ENCODE assay signal across 20 cellular contexts in the genomic region with DNA sequence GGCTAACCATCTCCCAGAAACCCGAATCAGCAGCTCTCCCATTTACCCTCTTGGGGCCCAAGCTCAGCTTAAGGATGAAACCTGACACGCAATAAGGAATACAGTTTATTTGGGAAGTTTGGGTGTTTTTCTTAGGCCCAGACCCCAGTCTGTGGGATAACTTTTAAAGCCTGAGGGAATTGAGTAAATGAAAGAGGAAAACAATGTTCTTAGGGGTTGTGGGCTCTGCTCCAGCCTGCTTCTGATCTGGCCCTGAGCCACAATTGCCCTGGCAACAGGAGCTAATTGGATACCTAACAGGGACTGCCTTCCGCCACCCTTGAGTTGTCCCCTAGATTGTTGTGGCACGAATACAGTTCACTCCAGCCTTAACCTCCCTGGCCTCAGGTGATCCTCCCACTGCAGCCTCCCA. TPM values are rescaled to one million over a fixed set of nuclear protein-coding genes. Genes with fewer than 3 reads are reported as not detected.
A peak's percentile ranks its signal among the peaks of the same experiment; 100 is the strongest.
DNase-seq lines count a peak whose midpoint lies in the region; ATAC-seq and TF ChIP-seq lines count a peak whose summit lies in the region.
"Had no signal": no experiment of that assay in that cellular context is flagged by ENCODE, and none has a peak within 500 bp of the region (broad histone marks: within the 10 kb centered on the region; RNA-seq: fewer than 3 reads in every experiment).

No MANE protein-coding gene starts in this region.

- H3K9me3 Mint-ChIP-seq in activated CD4-positive, alpha-beta T cell treated with anti-CD3 and anti-CD28 coated beads for 36 hours (ENCODE audit: low read depth), result no peaks in the 10 kb centered on the region
- H3K9me3 Mint-ChIP-seq: stimulated activated naive CD8-positive, alpha-beta T cell treated with anti-CD3 and anti-CD28 coated beads, Interleukin-15, amount 100 ng/mL, for 72 hours had no signal

- ATAC-seq in right cardiac atrium, result no peak
- ATAC-seq in activated CD4-positive, alpha-beta T cell treated with anti-CD3 and anti-CD28 coated beads for 36 hours, result no peak
- no peak for ATAC-seq in HG02798 (IDR thresholded peaks at IDR 0.05; ENCODE audit: poor library complexity, unreplicated experiment)
- ATAC-seq: HCT116; left colon; stimulated activated naive CD8-positive, alpha-beta T cell treated with anti-CD3 and anti-CD28 coated beads, Interleukin-15, amount 100 ng/mL, for 72 hours had no signal

- H3K4me3 Mint-ChIP-seq in activated CD4-positive, alpha-beta T cell treated with anti-CD3 and anti-CD28 coated beads for 36 hours, result no peak overlapping the region
- H3K4me3 Mint-ChIP-seq: stimulated activated naive CD8-positive, alpha-beta T cell treated with anti-CD3 and anti-CD28 coated beads, Interleukin-15, amount 100 ng/mL, for 72 hours had no signal

- TF ChIP-seq CTCF in AG04450 (IDR thresholded peaks at IDR 0.05; ENCODE audit: low read depth, low read length), result no peak

- 40% methylated on average over 4 of the region's 4 CpGs for WGBS in right cardiac atrium

- H3K9me3 ChIP-seq in AG04450 (ENCODE audit: control insufficient read depth, insufficient read depth, low read length), result no peaks in the 10 kb centered on the region; the same call in 1 of the 2 replicates
- no peaks in the 10 kb centered on the region for H3K9me3 ChIP-seq in right cardiac atrium (ENCODE audit: control insufficient read depth, low read length)
- H3K9me3 ChIP-seq: ascending aorta had no signal

- POLR2A ChIA-PET in AG04450 (lab: Yijun Ruan, JAX), result interaction anchor here (1.2 kb wide), 1 partner anchor 20 kb away, joined by 3 read pairs; the partner anchor contains the start of gene DYRK3
- POLR2A ChIA-PET in activated CD4-positive, alpha-beta T cell treated with anti-CD3 and anti-CD28 coated beads for 36 hours (lab: Charles Lee), result no interaction called here

- H3K4me3 ChIP-seq in AG04450 (ENCODE audit: low read depth, low read length) (no peak overlapping the region), right cardiac atrium (ENCODE audit: low read length) (no peak overlapping the region)
- H3K4me3 ChIP-seq: ascending aorta, dorsolateral prefrontal cortex had no signal

- CTCF ChIA-PET in AG04450 (lab: Charles Lee), result interaction anchor here (0.7 to 5.1 kb wide), 6 partner anchors 9 to 165 kb away, joined by 3 to 55 read pairs (median 3); no protein-coding TSS in a partner anchor
- CTCF ChIA-PET in activated CD4-positive, alpha-beta T cell treated with anti-CD3 and anti-CD28 coated beads for 36 hours (lab: Charles Lee), result interaction anchor here (0.6 to 27.4 kb wide), 10 partner anchors 7 to 734 kb away, joined by 3 to 564 read pairs (median 7); partner anchors contain the start of genes DYRK3 and EIF2D

- H3K36me3 Mint-ChIP-seq in activated CD4-positive, alpha-beta T cell treated with anti-CD3 and anti-CD28 coated beads for 36 hours (ENCODE audit: low read depth), result peaks cover 3% of the 10 kb centered on the region

- peak overlapping the region; percentile 21 for H3K27ac ChIP-seq in AG04450 (ENCODE audit: low read depth, low read length)
- peak overlapping the region; percentile 57 for H3K27ac ChIP-seq in right cardiac atrium (ENCODE audit: low read length)
- H3K27ac ChIP-seq: ascending aorta, dorsolateral prefrontal cortex had no signal

- H3K4me1 ChIP-seq in right cardiac atrium (ENCODE audit: control insufficient read depth, insufficient read depth, low read length), result peaks cover 29% of the 10 kb centered on the region
- H3K4me1 ChIP-seq: ascending aorta had no signal

- peaks cover 9% of the 10 kb centered on the region for H3K4me1 Mint-ChIP-seq in activated CD4-positive, alpha-beta T cell treated with anti-CD3 and anti-CD28 coated beads for 36 hours

- intact Hi-C loops in right cardiac atrium (cut with DNase I), result loop anchor here in 2 of 4 donors (10.0 kb wide), 1 partner anchor 69 kb away; no protein-coding TSS in a partner anchor
- intact Hi-C loops in activated CD4-positive, alpha-beta T cell treated with anti-CD3 and anti-CD28 coated beads for 36 hours (cut with DNase I, micrococcal nuclease), result no loop called here

- H3K27ac Mint-ChIP-seq in activated CD4-positive, alpha-beta T cell treated with anti-CD3 and anti-CD28 coated beads for 36 hours, result no peak overlapping the region
- H3K27ac Mint-ChIP-seq: progenitor cell of endocrine pancreas; stimulated activated naive CD8-positive, alpha-beta T cell treated with anti-CD3 and anti-CD28 coated beads, Interleukin-15, amount 100 ng/mL, for 72 hours had no signal

- peaks cover 17% of the 10 kb centered on the region for H3K27me3 Mint-ChIP-seq in activated CD4-positive, alpha-beta T cell treated with anti-CD3 and anti-CD28 coated beads for 36 hours

- DNase-seq in AG04450 (ENCODE audit: low read depth, low spot score) (no peak), DMS79 treated with DMSO at 0.1 percent for 48 hours (lab: John Stamatoyannopoulos, UW) (peak; percentile 79), NCI-H82 (lab: John Stamatoyannopoulos, UW) (peak; percentile 88), right cardiac atrium (peak in 2 of 3 donors; percentile 73), ureter (ENCODE audit: low spot score) (no peak)
- DNase-seq in effector CD8-positive, alpha-beta T cell (lab: John Stamatoyannopoulos, UW), result no peak
- DNase-seq in activated CD4-positive, alpha-beta T cell treated with anti-CD3 and anti-CD28 coated beads for 36 hours, result no peak
- DNase-seq: activated CD4-positive, CD25-positive, alpha-beta regulatory T cell; activated gamma-delta T cell; dorsolateral prefrontal cortex; hippocampal formation; left colon; NCI-H774; stimulated activated CD4-positive, alpha-beta T cell treated with anti-CD3 and anti-CD28 coated beads, Interleukin-12 subunit alpha, Interleukin-12 subunit beta, amount 100 ng/mL, for 4 hours; stimulated activated naive CD8-positive, alpha-beta T cell treated with anti-CD3 and anti-CD28 coated beads, Interleukin-15, amount 100 ng/mL, for 72 hours; T-helper 1 cell had no signal

- H3K27me3 ChIP-seq in AG04450 (ENCODE audit: control insufficient read depth, insufficient read depth, low read length) (peaks cover 2% of the 10 kb centered on the region), right cardiac atrium (ENCODE audit: control insufficient read depth, insufficient read depth) (no peaks in the 10 kb centered on the region)
- H3K27me3 ChIP-seq: ascending aorta, dorsolateral prefrontal cortex had no signal

RNA-seq across cellular contexts. Expression of gene DYRK3, which starts 20.1 kb away (rescaled TPM):
- polyA plus RNA-seq in AG04450 (2011; rRNA removed) (13.4 and 13.8 TPM in 2 replicates), right cardiac atrium (17.0 TPM)
- 11.4 and 16.4 TPM in 2 replicates for polyA minus RNA-seq in AG04450 (2011; rRNA and poly(A)+ RNA removed)
- total RNA-seq in right cardiac atrium (10 to 100 TPM; 15.7 to 29.8 (median 23.4) TPM), ureter (4.8 TPM)
- total RNA-seq in activated CD4-positive, alpha-beta T cell treated with anti-CD3 and anti-CD28 coated beads for 36 hours, result 1 to 10 TPM; 8.3 to 8.7 TPM

RNA-seq across cellular contexts. Expression of gene MAPKAPK2, which starts 29.2 kb away (rescaled TPM):
- polyA plus RNA-seq in AG04450 (2011; rRNA removed) (64.9 and 76.2 TPM in 2 replicates), right cardiac atrium (129 TPM)
- polyA minus RNA-seq in AG04450 (2011; rRNA and poly(A)+ RNA removed), result 67.5 and 79.1 TPM in 2 replicates
- total RNA-seq in right cardiac atrium (100 to 1,000 TPM; 192 to 221 (median 216) TPM), ureter (69.8 TPM)
- 10 to 100 TPM; 62.8 to 64.7 TPM for total RNA-seq in activated CD4-positive, alpha-beta T cell treated with anti-CD3 and anti-CD28 coated beads for 36 hours

RNA-seq across cellular contexts. Expression of gene EIF2D, which starts 43.2 kb away (rescaled TPM):
- polyA plus RNA-seq in AG04450 (2011; rRNA removed) (71.8 and 74.0 TPM in 2 replicates), right cardiac atrium (23.0 TPM)
- 43.8 and 45.5 TPM in 2 replicates for polyA minus RNA-seq in AG04450 (2011; rRNA and poly(A)+ RNA removed)
- total RNA-seq in right cardiac atrium (10 to 100 TPM; 24.6 to 28.0 (median 25.8) TPM), ureter (58.6 TPM)
- 100 to 1,000 TPM in 1 of 2 experiments, 10 to 100 TPM in 1; 91.2 to 100 TPM for total RNA-seq in activated CD4-positive, alpha-beta T cell treated with anti-CD3 and anti-CD28 coated beads for 36 hours

Comparison
In these comparisons a context has a peak if more than half of its experiments do, and no peak if none do; other contexts are left out.
1. DNase-seq: peak in DMS79 treated with DMSO at 0.1 percent for 48 hours (single experiment), NCI-H82 (single experiment) and right cardiac atrium (2 of 3); none in AG04450 (single experiment), effector CD8-positive, alpha-beta T cell (single experiment), activated CD4-positive, alpha-beta T cell treated with anti-CD3 and anti-CD28 coated beads for 36 hours (single experiment) and ureter (single experiment).